14 cellular contexts compared by ENCODE assay signal in the genomic region with DNA sequence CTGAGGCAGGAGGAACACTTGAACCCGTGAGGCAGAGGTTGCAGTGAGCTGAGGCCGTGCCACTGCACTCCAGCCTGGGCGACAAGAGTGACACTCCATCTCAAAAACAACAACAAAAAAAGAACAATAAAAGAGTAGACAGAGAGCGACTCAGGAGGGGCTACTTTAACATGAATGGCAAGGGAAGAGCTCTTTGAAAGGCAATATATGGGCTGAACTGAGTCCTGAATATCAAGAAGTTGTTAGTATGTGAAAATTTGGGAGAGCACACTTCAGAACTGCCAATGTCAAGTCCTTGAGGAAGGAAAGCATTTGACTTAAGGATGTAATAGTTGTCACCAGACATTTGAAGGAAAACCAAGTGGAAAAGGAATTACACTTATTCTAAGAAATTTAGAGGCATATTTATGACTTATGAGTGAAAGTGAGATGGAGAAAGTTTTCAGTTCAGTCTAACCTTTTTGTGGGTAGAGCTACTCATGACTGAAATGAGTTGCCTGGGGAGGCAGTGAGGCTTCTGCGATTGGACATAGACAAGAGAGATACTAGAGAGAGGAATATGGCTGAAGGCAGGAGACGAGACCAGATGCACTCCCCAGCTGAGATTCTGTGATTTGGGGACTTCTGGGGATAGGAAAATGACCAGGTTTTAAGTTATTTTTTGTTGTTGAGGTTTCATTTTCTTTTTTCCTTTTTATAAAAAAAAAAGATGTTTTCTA. TPM values are rescaled to one million over a fixed set of nuclear protein-coding genes. Genes with fewer than 3 reads are reported as not detected.
DNase-seq lines count a peak whose midpoint lies in the region; ATAC-seq and TF ChIP-seq lines count a peak whose summit lies in the region.
"Had no signal": no experiment of that assay in that cellular context is flagged by ENCODE, and none has a peak within 500 bp of the region (broad histone marks: within the 10 kb centered on the region; RNA-seq: fewer than 3 reads in every experiment).

No MANE protein-coding gene starts in this region.

- peaks cover 16% of the 10 kb centered on the region for H3K27me3 Mint-ChIP-seq in T-helper 17 cell

- in situ Hi-C loops in GM13977 (cut with MboI; ENCODE audit: low pct_unique_long_range_greater_than_20kb, low sequenced_read_pairs, unreplicated experiment): no loop called here

- no peaks in the 10 kb centered on the region for H3K9me3 ChIP-seq in T-helper 17 cell (ENCODE audit: control insufficient read depth, low read length, poor library complexity, severe bottlenecking)
- H3K9me3 ChIP-seq: left ventricle myocardium inferior, ovary had no signal

- CTCF ChIA-PET in GM10248 (lab: Yijun Ruan, JAX): interaction anchor here (1.2 kb wide), 1 partner anchor 19 kb away, joined by 4 read pairs; no protein-coding TSS in a partner anchor

- no peak overlapping the region for H3K27ac Mint-ChIP-seq in T-helper 17 cell
- H3K27ac Mint-ChIP-seq: activated naive CD8-positive, alpha-beta T cell treated with anti-CD3 and anti-CD28 coated beads, Interleukin-2, amount 10 ng/mL, durations not matched to agents 7 days and 5 days had no signal

- ATAC-seq in GM21717 (IDR thresholded peaks at IDR 0.05; ENCODE audit: unreplicated experiment): peak; percentile 69
- ATAC-seq in HG03442 (IDR thresholded peaks at IDR 0.05; ENCODE audit: unreplicated experiment): peak; percentile 65
- ATAC-seq in T-helper 17 cell: no peak
- no peak for ATAC-seq in SK-N-SH treated with all-trans-retinoic acid at 6 μM for 48 hours

- DNase-seq in GM10248 (ENCODE audit: extremely low spot score): peak; percentile 58
- DNase-seq in GM13977 (ENCODE audit: low spot score): peak; percentile 55
- DNase-seq in kidney tubule cell (ENCODE audit: low spot score): no peak
- no peak for DNase-seq in T-helper 17 cell
- DNase-seq in anterior cingulate cortex (lab: John Stamatoyannopoulos, UW): no peak
- DNase-seq: activated naive CD8-positive, alpha-beta T cell treated with anti-CD3 and anti-CD28 coated beads, Interleukin-2, amount 10 ng/mL, durations not matched to agents 7 days and 5 days; effector CD8-positive, alpha-beta T cell; GF-D8; left ventricle myocardium inferior; ovary had no signal

- H3K4me3 Mint-ChIP-seq in T-helper 17 cell: no peak overlapping the region
- H3K4me3 Mint-ChIP-seq: activated naive CD8-positive, alpha-beta T cell treated with anti-CD3 and anti-CD28 coated beads, Interleukin-2, amount 10 ng/mL, durations not matched to agents 7 days and 5 days had no signal

- peaks cover 2% of the 10 kb centered on the region for H3K36me3 Mint-ChIP-seq in T-helper 17 cell (ENCODE audit: low read depth)
- H3K36me3 Mint-ChIP-seq: activated naive CD8-positive, alpha-beta T cell treated with anti-CD3 and anti-CD28 coated beads, Interleukin-2, amount 10 ng/mL, durations not matched to agents 7 days and 5 days had no signal

- H3K4me1 Mint-ChIP-seq in T-helper 17 cell: no peaks in the 10 kb centered on the region

- TF ChIP-seq CTCF in GM10248 (IDR thresholded peaks at IDR 0.05; ENCODE audit: control extremely low read depth, extremely low read depth, low read depth, missing control alignments) (no peak), GM13977 (IDR thresholded peaks at IDR 0.05; ENCODE audit: extremely low read depth, insufficient read depth, missing control alignments) (no peak)

- POLR2A ChIA-PET in GM10248 (lab: Yijun Ruan, JAX): interaction anchor here (0.7 kb wide), 1 partner anchor 45 kb away, joined by 4 read pairs; no protein-coding TSS in a partner anchor

TF ChIP-seq in SK-N-SH treated with all-trans-retinoic acid at 6 μM for 48 hours, 23 proteins besides CTCF, POLR2A, EP300 and RAD21:
- TF ChIP-seq ESRRG (CRISPR knock-in tag; IDR thresholded peaks at IDR 0.05): no peak
- no peak for TF ChIP-seq PPARA (CRISPR knock-in tag; IDR thresholded peaks at IDR 0.05; ENCODE audit: borderline replicate concordance)
- TF ChIP-seq ARNTL (CRISPR knock-in tag; IDR thresholded peaks at IDR 0.05; ENCODE audit: borderline replicate concordance, low read depth): no peak
- TF ChIP-seq, protein P1, sequence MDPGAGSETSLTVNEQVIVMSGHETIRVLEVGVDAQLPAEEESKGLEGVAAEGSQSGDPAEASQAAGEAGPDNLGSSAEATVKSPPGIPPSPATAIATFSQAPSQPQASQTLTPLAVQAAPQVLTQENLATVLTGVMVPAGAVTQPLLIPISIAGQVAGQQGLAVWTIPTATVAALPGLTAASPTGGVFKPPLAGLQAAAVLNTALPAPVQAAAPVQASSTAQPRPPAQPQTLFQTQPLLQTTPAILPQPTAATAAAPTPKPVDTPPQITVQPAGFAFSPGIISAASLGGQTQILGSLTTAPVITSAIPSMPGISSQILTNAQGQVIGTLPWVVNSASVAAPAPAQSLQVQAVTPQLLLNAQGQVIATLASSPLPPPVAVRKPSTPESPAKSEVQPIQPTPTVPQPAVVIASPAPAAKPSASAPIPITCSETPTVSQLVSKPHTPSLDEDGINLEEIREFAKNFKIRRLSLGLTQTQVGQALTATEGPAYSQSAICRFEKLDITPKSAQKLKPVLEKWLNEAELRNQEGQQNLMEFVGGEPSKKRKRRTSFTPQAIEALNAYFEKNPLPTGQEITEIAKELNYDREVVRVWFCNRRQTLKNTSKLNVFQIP (CRISPR knock-in tag; IDR thresholded peaks at IDR 0.05; ENCODE audit: borderline replicate concordance, low read depth): no peak
- no peak for TF ChIP-seq TOX (CRISPR knock-in tag; IDR thresholded peaks at IDR 0.05; ENCODE audit: borderline replicate concordance)
- TF ChIP-seq, protein P2, sequence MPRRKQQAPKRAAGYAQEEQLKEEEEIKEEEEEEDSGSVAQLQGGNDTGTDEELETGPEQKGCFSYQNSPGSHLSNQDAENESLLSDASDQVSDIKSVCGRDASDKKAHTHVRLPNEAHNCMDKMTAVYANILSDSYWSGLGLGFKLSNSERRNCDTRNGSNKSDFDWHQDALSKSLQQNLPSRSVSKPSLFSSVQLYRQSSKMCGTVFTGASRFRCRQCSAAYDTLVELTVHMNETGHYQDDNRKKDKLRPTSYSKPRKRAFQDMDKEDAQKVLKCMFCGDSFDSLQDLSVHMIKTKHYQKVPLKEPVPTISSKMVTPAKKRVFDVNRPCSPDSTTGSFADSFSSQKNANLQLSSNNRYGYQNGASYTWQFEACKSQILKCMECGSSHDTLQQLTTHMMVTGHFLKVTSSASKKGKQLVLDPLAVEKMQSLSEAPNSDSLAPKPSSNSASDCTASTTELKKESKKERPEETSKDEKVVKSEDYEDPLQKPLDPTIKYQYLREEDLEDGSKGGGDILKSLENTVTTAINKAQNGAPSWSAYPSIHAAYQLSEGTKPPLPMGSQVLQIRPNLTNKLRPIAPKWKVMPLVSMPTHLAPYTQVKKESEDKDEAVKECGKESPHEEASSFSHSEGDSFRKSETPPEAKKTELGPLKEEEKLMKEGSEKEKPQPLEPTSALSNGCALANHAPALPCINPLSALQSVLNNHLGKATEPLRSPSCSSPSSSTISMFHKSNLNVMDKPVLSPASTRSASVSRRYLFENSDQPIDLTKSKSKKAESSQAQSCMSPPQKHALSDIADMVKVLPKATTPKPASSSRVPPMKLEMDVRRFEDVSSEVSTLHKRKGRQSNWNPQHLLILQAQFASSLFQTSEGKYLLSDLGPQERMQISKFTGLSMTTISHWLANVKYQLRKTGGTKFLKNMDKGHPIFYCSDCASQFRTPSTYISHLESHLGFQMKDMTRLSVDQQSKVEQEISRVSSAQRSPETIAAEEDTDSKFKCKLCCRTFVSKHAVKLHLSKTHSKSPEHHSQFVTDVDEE (CRISPR knock-in tag; IDR thresholded peaks at IDR 0.05): no peak
- TF ChIP-seq SNAI2 (CRISPR knock-in tag; IDR thresholded peaks at IDR 0.05): no peak
- no peak for TF ChIP-seq ZFP3 (CRISPR knock-in tag; IDR thresholded peaks at IDR 0.05)
- no peak for TF ChIP-seq RARB (CRISPR knock-in tag; IDR thresholded peaks at IDR 0.05)
- no peak for TF ChIP-seq GLIS3 (CRISPR knock-in tag; IDR thresholded peaks at IDR 0.05)
- TF ChIP-seq ZNF8 (CRISPR knock-in tag; IDR thresholded peaks at IDR 0.05): no peak
- no peak for TF ChIP-seq OSR1 (CRISPR knock-in tag; IDR thresholded peaks at IDR 0.05)
- TF ChIP-seq ZNF565 (CRISPR knock-in tag; conservative IDR thresholded peaks at IDR 0.05; ENCODE audit: low read depth): no peak
- TF ChIP-seq BACH2 (CRISPR knock-in tag; IDR thresholded peaks at IDR 0.05; ENCODE audit: borderline replicate concordance): no peak
- TF ChIP-seq, protein P3, sequence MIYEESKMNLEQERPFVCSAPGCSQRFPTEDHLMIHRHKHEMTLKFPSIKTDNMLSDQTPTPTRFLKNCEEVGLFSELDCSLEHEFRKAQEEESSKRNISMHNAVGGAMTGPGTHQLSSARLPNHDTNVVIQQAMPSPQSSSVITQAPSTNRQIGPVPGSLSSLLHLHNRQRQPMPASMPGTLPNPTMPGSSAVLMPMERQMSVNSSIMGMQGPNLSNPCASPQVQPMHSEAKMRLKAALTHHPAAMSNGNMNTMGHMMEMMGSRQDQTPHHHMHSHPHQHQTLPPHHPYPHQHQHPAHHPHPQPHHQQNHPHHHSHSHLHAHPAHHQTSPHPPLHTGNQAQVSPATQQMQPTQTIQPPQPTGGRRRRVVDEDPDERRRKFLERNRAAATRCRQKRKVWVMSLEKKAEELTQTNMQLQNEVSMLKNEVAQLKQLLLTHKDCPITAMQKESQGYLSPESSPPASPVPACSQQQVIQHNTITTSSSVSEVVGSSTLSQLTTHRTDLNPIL (CRISPR knock-in tag; IDR thresholded peaks at IDR 0.05; ENCODE audit: low read depth): no peak
- TF ChIP-seq TCF4 (CRISPR knock-in tag; IDR thresholded peaks at IDR 0.05; ENCODE audit: borderline replicate concordance): no peak
- TF ChIP-seq, protein P4, sequence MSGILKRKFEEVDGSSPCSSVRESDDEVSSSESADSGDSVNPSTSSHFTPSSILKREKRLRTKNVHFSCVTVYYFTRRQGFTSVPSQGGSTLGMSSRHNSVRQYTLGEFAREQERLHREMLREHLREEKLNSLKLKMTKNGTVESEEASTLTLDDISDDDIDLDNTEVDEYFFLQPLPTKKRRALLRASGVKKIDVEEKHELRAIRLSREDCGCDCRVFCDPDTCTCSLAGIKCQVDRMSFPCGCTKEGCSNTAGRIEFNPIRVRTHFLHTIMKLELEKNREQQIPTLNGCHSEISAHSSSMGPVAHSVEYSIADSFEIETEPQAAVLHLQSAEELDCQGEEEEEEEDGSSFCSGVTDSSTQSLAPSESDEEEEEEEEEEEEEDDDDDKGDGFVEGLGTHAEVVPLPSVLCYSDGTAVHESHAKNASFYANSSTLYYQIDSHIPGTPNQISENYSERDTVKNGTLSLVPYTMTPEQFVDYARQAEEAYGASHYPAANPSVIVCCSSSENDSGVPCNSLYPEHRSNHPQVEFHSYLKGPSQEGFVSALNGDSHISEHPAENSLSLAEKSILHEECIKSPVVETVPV (CRISPR knock-in tag; IDR thresholded peaks at IDR 0.05): no peak
- no peak for TF ChIP-seq ISL1 (CRISPR knock-in tag; IDR thresholded peaks at IDR 0.05)
- no peak for TF ChIP-seq ZNF70 (CRISPR knock-in tag; IDR thresholded peaks at IDR 0.05)

RNA-seq across cellular contexts. Expression of a gene that starts 48.6 kb away (rescaled TPM):
- 1 to 10 TPM; 5.1 to 6.3 TPM for total RNA-seq in T-helper 17 cell
- total RNA-seq: fibroblast of villous mesenchyme had no signal

RNA-seq across cellular contexts. Expression of a gene that starts 56.9 kb away (rescaled TPM):
- total RNA-seq in T-helper 17 cell: 1 to 10 TPM; 8.1 to 9.1 TPM

Comparison
In these comparisons a context has a peak if more than half of its experiments do, and no peak if none do; other contexts are left out.
1. DNase-seq: peak in GM10248 (single experiment) and GM13977 (single experiment); none in kidney tubule cell (single experiment), T-helper 17 cell (0 of 3) and anterior cingulate cortex (0 of 58).
2. ATAC-seq: peak in GM21717 (single experiment) and HG03442 (single experiment); none in T-helper 17 cell (single experiment) and SK-N-SH treated with all-trans-retinoic acid at 6 μM for 48 hours (single experiment).